Comparison of ENCODE assay signal across 13 cellular contexts in genomic region chr12:112261559-112261958, GRCh38.
A peak's percentile ranks its signal among the peaks of the same experiment; 100 is the strongest.
DNase-seq lines count a peak whose midpoint lies in the region; TF ChIP-seq lines count a peak whose summit lies in the region.
"Had no signal": no experiment of that assay in that cellular context is flagged by ENCODE, and none has a peak within 500 bp of the region (broad histone marks: within the 10 kb centered on the region; RNA-seq: fewer than 3 reads in every experiment).

No MANE protein-coding gene starts in this region.

- no peaks in the 10 kb centered on the region for H3K27me3 Mint-ChIP-seq in endothelial cell (ENCODE audit: unreplicated experiment)
- H3K27me3 Mint-ChIP-seq: activated CD4-positive, alpha-beta memory T cell treated with anti-CD3 and anti-CD28 coated beads for 36 hours; activated naive CD8-positive, alpha-beta T cell treated with anti-CD3 and anti-CD28 coated beads, Interleukin-2, amount 50 U/mL, for 24 hours had no signal

- no peak for TF ChIP-seq POLR2A in testis (IDR thresholded peaks at IDR 0.05)

- no peak overlapping the region for H3K18ac ChIP-seq in trophoblast cell (ENCODE audit: low read length)

- H3K4me3 ChIP-seq in trophoblast cell (ENCODE audit: low read depth, low read length) (no peak overlapping the region), testis (no peak overlapping the region)
- H3K4me3 ChIP-seq: GM12878, SJCRH30 had no signal

- no peak overlapping the region for H3K4me3 Mint-ChIP-seq in endothelial cell (ENCODE audit: unreplicated experiment)
- H3K4me3 Mint-ChIP-seq: activated CD4-positive, alpha-beta memory T cell treated with anti-CD3 and anti-CD28 coated beads for 36 hours; activated naive CD8-positive, alpha-beta T cell treated with anti-CD3 and anti-CD28 coated beads, Interleukin-2, amount 50 U/mL, for 24 hours had no signal

- H3K23ac ChIP-seq in trophoblast cell (ENCODE audit: low read length): no peak overlapping the region

- DNase-seq in NCI-H82 (lab: John Stamatoyannopoulos, UW) (peak; percentile 33), NCI-H82 treated with DMSO at 0.1 percent for 48 hours (lab: John Stamatoyannopoulos, UW; ENCODE audit: unreplicated experiment) (no peak), NCI-H460 (ENCODE audit: extremely low read depth, low read depth) (peak; percentile 3), endothelial cell (ENCODE audit: low spot score) (peak; percentile 8), trophoblast cell (peak; percentile 4 to 35), NCI-H128 (lab: John Stamatoyannopoulos, UW; ENCODE audit: unreplicated experiment) (no peak), testis (no peak), NCI-H446 treated with DMSO at 0.1 percent for 48 hours (lab: John Stamatoyannopoulos, UW) (no peak)
- DNase-seq: activated CD4-positive, alpha-beta memory T cell treated with anti-CD3 and anti-CD28 coated beads for 36 hours; activated naive CD8-positive, alpha-beta T cell treated with anti-CD3 and anti-CD28 coated beads, Interleukin-2, amount 50 U/mL, for 24 hours; NCI-H2081 treated with DMSO at 0.1 percent for 48 hours had no signal

- H3K4me1 ChIP-seq in trophoblast cell (ENCODE audit: control insufficient read depth in 1 of 2, insufficient read depth in 2 of 2, low read length in 2 of 2) (no peaks in the 10 kb centered on the region), testis (no peaks in the 10 kb centered on the region)
- H3K4me1 ChIP-seq: SJCRH30 had no signal

- no CpG with 5 or more reads among the region's 3 CpGs for WGBS in trophoblast cell (ENCODE audit: extremely low coverage, insufficient coverage, insufficient read length)
- 88 to 91% methylated on average over 3 of the region's 3 CpGs for WGBS in testis, 2 donors

- intact Hi-C loops in testis (cut with DNase I; ENCODE audit: low total_unique reads): no loop called here

- H3K4me1 Mint-ChIP-seq in endothelial cell (ENCODE audit: unreplicated experiment): peaks cover under 1% of the 10 kb centered on the region
- H3K4me1 Mint-ChIP-seq: activated naive CD8-positive, alpha-beta T cell treated with anti-CD3 and anti-CD28 coated beads, Interleukin-2, amount 50 U/mL, for 24 hours had no signal

- H2BK12ac ChIP-seq in trophoblast cell (ENCODE audit: low read length): no peak overlapping the region

- no peak overlapping the region for H3K27ac ChIP-seq in trophoblast cell (ENCODE audit: low read depth, low read length)
- H3K27ac ChIP-seq in testis: no peak overlapping the region
- H3K27ac ChIP-seq: SJCRH30 had no signal

- H2BK120ac ChIP-seq in trophoblast cell (ENCODE audit: insufficient read depth, low read length, poor library complexity): no peak overlapping the region

- H3K9me3 ChIP-seq in trophoblast cell (ENCODE audit: insufficient read depth, low read depth, low read length) (no peaks in the 10 kb centered on the region), testis (no peaks in the 10 kb centered on the region)
- H3K9me3 ChIP-seq: SJCRH30 had no signal

- no peaks in the 10 kb centered on the region for H3K9me3 Mint-ChIP-seq in endothelial cell (ENCODE audit: unreplicated experiment)
- H3K9me3 Mint-ChIP-seq: activated CD4-positive, alpha-beta memory T cell treated with anti-CD3 and anti-CD28 coated beads for 36 hours; activated naive CD8-positive, alpha-beta T cell treated with anti-CD3 and anti-CD28 coated beads, Interleukin-2, amount 50 U/mL, for 24 hours had no signal

- H3K14ac ChIP-seq in trophoblast cell (ENCODE audit: low read length): no peak overlapping the region

- H4K91ac ChIP-seq in trophoblast cell (ENCODE audit: low read depth, low read length): no peak overlapping the region

- H3K27me3 ChIP-seq in trophoblast cell (ENCODE audit: insufficient read depth, low read length) (no peaks in the 10 kb centered on the region), testis (no peaks in the 10 kb centered on the region)
- H3K27me3 ChIP-seq: SJCRH30 had no signal

- H4K8ac ChIP-seq in trophoblast cell (ENCODE audit: low read depth, low read length): no peak overlapping the region

- H3K9ac ChIP-seq in trophoblast cell (ENCODE audit: low read length): no peak overlapping the region

- no peaks in the 10 kb centered on the region for H3K36me3 Mint-ChIP-seq in endothelial cell (ENCODE audit: low read depth, unreplicated experiment)

- TF ChIP-seq CTCF in endothelial cell (IDR thresholded peaks at IDR 0.05; ENCODE audit: unreplicated experiment) (peak; percentile 21), testis (IDR thresholded peaks at IDR 0.05) (no peak)

- H2AFZ ChIP-seq in trophoblast cell (ENCODE audit: insufficient read depth, low read length, poor library complexity): no peak overlapping the region

- H3K27ac Mint-ChIP-seq in endothelial cell (ENCODE audit: unreplicated experiment): no peak overlapping the region
- H3K27ac Mint-ChIP-seq: activated CD4-positive, alpha-beta memory T cell treated with anti-CD3 and anti-CD28 coated beads for 36 hours; activated naive CD8-positive, alpha-beta T cell treated with anti-CD3 and anti-CD28 coated beads, Interleukin-2, amount 50 U/mL, for 24 hours had no signal

- no peak overlapping the region for H2BK5ac ChIP-seq in trophoblast cell (ENCODE audit: low read depth, low read length, poor library complexity)

- no peaks in the 10 kb centered on the region for H3K79me1 ChIP-seq in trophoblast cell (ENCODE audit: low read length)

- H3K36me3 ChIP-seq in trophoblast cell (ENCODE audit: control insufficient read depth in 1 of 2, insufficient read depth in 2 of 2, low read length in 2 of 2) (peaks cover 2 to 7% of the 10 kb centered on the region in 2 experiments), testis (ENCODE audit: low read depth, missing control alignments) (no peaks in the 10 kb centered on the region)

- H3K4ac ChIP-seq in trophoblast cell (ENCODE audit: low read depth, low read length): no peak overlapping the region

- no peak overlapping the region for H4K12ac ChIP-seq in trophoblast cell (ENCODE audit: low read depth, low read length)

- H3K4me2 ChIP-seq in trophoblast cell (ENCODE audit: low read length): no peak overlapping the region

- H3K79me2 ChIP-seq in trophoblast cell (ENCODE audit: control insufficient read depth, insufficient read depth, low read length, poor library complexity): no peaks in the 10 kb centered on the region

- H2AK5ac ChIP-seq in trophoblast cell (ENCODE audit: low read length): no peak overlapping the region

Comparison
In these comparisons a context has a peak if more than half of its experiments do, and no peak if none do; other contexts are left out.
1. DNase-seq: peak in NCI-H82 (single experiment), NCI-H460 (single experiment), endothelial cell (single experiment) and trophoblast cell (2 of 2); none in NCI-H82 treated with DMSO at 0.1 percent for 48 hours (single experiment), NCI-H128 (single experiment), testis (single experiment) and NCI-H446 treated with DMSO at 0.1 percent for 48 hours (single experiment).